ENCODE assay signal across 8 cellular contexts in the genomic region with DNA sequence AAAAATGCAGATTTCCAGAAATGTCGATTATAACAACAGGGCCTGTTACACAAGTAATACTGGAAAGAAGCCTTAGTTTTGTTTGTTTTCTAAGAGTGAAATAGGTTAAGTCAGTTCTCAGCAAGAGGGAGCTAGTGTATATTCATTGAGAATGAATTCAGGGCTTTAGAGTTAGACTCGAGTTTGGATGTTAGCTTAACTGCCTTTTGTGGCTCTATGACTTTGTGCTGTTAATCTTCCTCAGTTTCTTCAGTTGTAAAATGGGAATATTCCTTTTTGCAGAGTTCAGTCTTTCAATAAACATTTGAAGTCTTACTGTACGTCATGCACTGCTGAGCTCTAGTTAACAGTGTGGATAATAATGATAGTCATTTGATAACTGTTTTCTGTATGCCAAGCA. TPM values are rescaled to one million over a fixed set of nuclear protein-coding genes. Genes with fewer than 3 reads are reported as not detected.
A peak's percentile ranks its signal among the peaks of the same experiment; 100 is the strongest.
DNase-seq lines count a peak whose midpoint lies in the region; ATAC-seq and TF ChIP-seq lines count a peak whose summit lies in the region.

No MANE protein-coding gene starts in this region.

- H3K36me3 ChIP-seq in iPS-18a (ENCODE audit: control insufficient read depth, low read depth, low read length) = no peaks in the 10 kb centered on the region

- no peaks in the 10 kb centered on the region for H3K27me3 Mint-ChIP-seq in H9 (ENCODE audit: low read depth)
- H3K27me3 Mint-ChIP-seq in activated CD8-positive, alpha-beta T cell treated with anti-CD3 and anti-CD28 coated beads for 36 hours = no peaks in the 10 kb centered on the region

- no peak overlapping the region for H2BK15ac ChIP-seq in H9 (ENCODE audit: low read depth, low read length)

- H3K9me3 ChIP-seq in H9 (ENCODE audit: control insufficient read depth, low read depth, low read length) (no peaks in the 10 kb centered on the region), iPS-18a (ENCODE audit: control insufficient read depth, low read depth, low read length) (no peaks in the 10 kb centered on the region)

- H3K4ac ChIP-seq in H9 (ENCODE audit: low read depth, low read length) = no peak overlapping the region

- H3K27ac Mint-ChIP-seq in H9 = peak overlapping the region; percentile 93 to 98 (median 95); a peak in 6 of 7 replicates
- peak overlapping the region; percentile 97 for H3K27ac Mint-ChIP-seq in activated CD8-positive, alpha-beta T cell treated with anti-CD3 and anti-CD28 coated beads for 36 hours
- peak overlapping the region; percentile 94 for H3K27ac Mint-ChIP-seq in stimulated activated effector memory CD8-positive, alpha-beta T cell treated with anti-CD3 and anti-CD28 coated beads, Interleukin-12 subunit alpha, Interleukin-12 subunit beta, amount 100 ng/mL, for 72 hours

- H2BK12ac ChIP-seq in H9 (ENCODE audit: insufficient read length, low read depth, low read length) = no peak overlapping the region

- no peak overlapping the region for H2BK20ac ChIP-seq in H9 (ENCODE audit: low read depth, low read length, poor library complexity, severe bottlenecking)

- H3K27ac ChIP-seq in H9 (ENCODE audit: insufficient read length, low read depth, low read length) = peak overlapping the region; percentile 47
- H3K27ac ChIP-seq in iPS-18a (ENCODE audit: low read length) = peak overlapping the region; percentile 85

- H3K27me3 ChIP-seq in H9 (ENCODE audit: insufficient read depth, low read length) = no peaks in the 10 kb centered on the region
- no peaks in the 10 kb centered on the region for H3K27me3 ChIP-seq in iPS-18a (ENCODE audit: control insufficient read depth, insufficient read depth, low read length)

- H3K9me3 Mint-ChIP-seq in H9 = no peaks in the 10 kb centered on the region
- H3K9me3 Mint-ChIP-seq in activated CD8-positive, alpha-beta T cell treated with anti-CD3 and anti-CD28 coated beads for 36 hours = no peaks in the 10 kb centered on the region
- H3K9me3 Mint-ChIP-seq in stimulated activated effector memory CD8-positive, alpha-beta T cell treated with anti-CD3 and anti-CD28 coated beads, Interleukin-12 subunit alpha, Interleukin-12 subunit beta, amount 100 ng/mL, for 72 hours = no peaks in the 10 kb centered on the region

- H4K5ac ChIP-seq in H9 (ENCODE audit: insufficient read length, low read depth, low read length) = no peak overlapping the region

- peaks cover 2 to 23% (median 9%) of the 10 kb centered on the region in 3 experiments; a peak in 5 of 7 replicates for H3K36me3 Mint-ChIP-seq in H9 (ENCODE audit: insufficient read depth in 1 of 3, low read depth in 3 of 3)
- H3K36me3 Mint-ChIP-seq in activated CD8-positive, alpha-beta T cell treated with anti-CD3 and anti-CD28 coated beads for 36 hours (ENCODE audit: low read depth) = peaks cover 56% of the 10 kb centered on the region
- H3K36me3 Mint-ChIP-seq in stimulated activated effector memory CD8-positive, alpha-beta T cell treated with anti-CD3 and anti-CD28 coated beads, Interleukin-12 subunit alpha, Interleukin-12 subunit beta, amount 100 ng/mL, for 72 hours = peaks cover 68% of the 10 kb centered on the region

- no peak overlapping the region for H3K18ac ChIP-seq in H9 (ENCODE audit: insufficient read length, low read depth, low read length)

- DNase-seq in AG09319 (ENCODE audit: extremely low read depth, low read depth) = no peak
- no peak for DNase-seq in H9
- no peak for DNase-seq in activated CD8-positive, alpha-beta T cell treated with anti-CD3 and anti-CD28 coated beads for 36 hours
- no peak for DNase-seq in stimulated activated effector memory CD8-positive, alpha-beta T cell treated with anti-CD3 and anti-CD28 coated beads, Interleukin-12 subunit alpha, Interleukin-12 subunit beta, amount 100 ng/mL, for 72 hours (ENCODE audit: low spot score in 2 of 2)
- no peak for DNase-seq in retina

- H2AFZ ChIP-seq in H9 (ENCODE audit: low read length) = no peak overlapping the region

- no peak overlapping the region for H2AK5ac ChIP-seq in H9 (ENCODE audit: insufficient read length, low read length)

- H3K4me1 Mint-ChIP-seq in H9 = peaks cover 59 to 68% of the 10 kb centered on the region in 2 experiments
- peaks cover 47% of the 10 kb centered on the region for H3K4me1 Mint-ChIP-seq in activated CD8-positive, alpha-beta T cell treated with anti-CD3 and anti-CD28 coated beads for 36 hours (ENCODE audit: low read depth)
- peaks cover 39% of the 10 kb centered on the region for H3K4me1 Mint-ChIP-seq in stimulated activated effector memory CD8-positive, alpha-beta T cell treated with anti-CD3 and anti-CD28 coated beads, Interleukin-12 subunit alpha, Interleukin-12 subunit beta, amount 100 ng/mL, for 72 hours

- H4K91ac ChIP-seq in H9 (ENCODE audit: insufficient read length, low read depth, low read length) = no peak overlapping the region

- no peaks in the 10 kb centered on the region for H4K20me1 ChIP-seq in H9 (ENCODE audit: control insufficient read depth, insufficient read depth, insufficient read length)

- H4K8ac ChIP-seq in H9 (replicated peaks; ENCODE audit: insufficient read length, low read depth, low read length) = no peak overlapping the region

- H3K23me2 ChIP-seq in H9 (ENCODE audit: insufficient read length, low read depth, low read length, poor library complexity, severe bottlenecking) = peaks cover 9% of the 10 kb centered on the region

- H3K4me3 ChIP-seq in iPS-18a (ENCODE audit: low read length) = peak overlapping the region; percentile 94

- intact Hi-C loops in activated CD8-positive, alpha-beta T cell treated with anti-CD3 and anti-CD28 coated beads for 36 hours (cut with micrococcal nuclease) = loop anchor here (1.0 to 5.0 kb wide), 2 partner anchors 12 to 34 kb away; partner anchors contain the start of gene ANKRD12

- H3K4me1 ChIP-seq in H9 (ENCODE audit: insufficient read depth, low read length) = peaks cover 5% of the 10 kb centered on the region; the same call in 1 of the 2 replicates
- peaks cover 41% of the 10 kb centered on the region for H3K4me1 ChIP-seq in iPS-18a (ENCODE audit: control insufficient read depth, low read depth, low read length)

- no peak for ATAC-seq in activated CD8-positive, alpha-beta T cell treated with anti-CD3 and anti-CD28 coated beads for 36 hours
- ATAC-seq in stimulated activated effector memory CD8-positive, alpha-beta T cell treated with anti-CD3 and anti-CD28 coated beads, Interleukin-12 subunit alpha, Interleukin-12 subunit beta, amount 100 ng/mL, for 72 hours = no peak
- ATAC-seq in esophagus mucosa (no peak), GM21367 (IDR thresholded peaks at IDR 0.05; ENCODE audit: unreplicated experiment) (no peak)

- TF ChIP-seq CTCF in AG09319 (IDR thresholded peaks at IDR 0.05; ENCODE audit: low read depth, low read length) (peak; percentile 4), H9 (conservative IDR thresholded peaks at IDR 0.05) (no peak)
- no peak for TF ChIP-seq CTCF in activated CD8-positive, alpha-beta T cell treated with anti-CD3 and anti-CD28 coated beads for 36 hours (IDR thresholded peaks at IDR 0.05)

- no peak overlapping the region for H3T11ph ChIP-seq in H9 (ENCODE audit: low read length)

- H3K4me2 ChIP-seq in H9 (ENCODE audit: insufficient read depth, insufficient read length, low read length) = peak overlapping the region; percentile 98

- H3K4me3 Mint-ChIP-seq in H9 = peak overlapping the region; percentile 87 to 94
- peak overlapping the region; percentile 86 for H3K4me3 Mint-ChIP-seq in activated CD8-positive, alpha-beta T cell treated with anti-CD3 and anti-CD28 coated beads for 36 hours
- peak overlapping the region; percentile 81 for H3K4me3 Mint-ChIP-seq in stimulated activated effector memory CD8-positive, alpha-beta T cell treated with anti-CD3 and anti-CD28 coated beads, Interleukin-12 subunit alpha, Interleukin-12 subunit beta, amount 100 ng/mL, for 72 hours

- CTCF ChIA-PET in activated CD8-positive, alpha-beta T cell treated with anti-CD3 and anti-CD28 coated beads for 36 hours (lab: Charles Lee) = interaction anchor here (0.7 to 4.6 kb wide), 8 partner anchors 11 to 44 kb away, joined by 3 to 27 read pairs (median 5); no protein-coding TSS in a partner anchor

- peaks cover 46% of the 10 kb centered on the region for H3K79me2 ChIP-seq in H9 (ENCODE audit: insufficient read depth, low read length)

- POLR2A ChIA-PET in activated CD8-positive, alpha-beta T cell treated with anti-CD3 and anti-CD28 coated beads for 36 hours (lab: Charles Lee) = interaction anchor here (0.5 to 8.2 kb wide), 10 partner anchors 9 to 159 kb away, joined by 3 to 155 read pairs (median 8); partner anchors contain the start of gene ANKRD12

- H3K9ac ChIP-seq in H9 (ENCODE audit: extremely low read depth, insufficient read length, low read length) (peak overlapping the region; percentile 99), iPS-18a (ENCODE audit: low read length) (peak overlapping the region; percentile 91)

- H3K23ac ChIP-seq in H9 (ENCODE audit: insufficient read length, low read depth, low read length) = no peak overlapping the region

- H3K14ac ChIP-seq in H9 (ENCODE audit: insufficient read depth, low read length) = no peak overlapping the region

- H3K56ac ChIP-seq in H9 (ENCODE audit: insufficient read length, low read depth, low read length) = no peak overlapping the region

- no peak overlapping the region for H2BK5ac ChIP-seq in H9 (ENCODE audit: insufficient read length, low read length)

- no CpG with 5 or more reads among the region's 3 CpGs for WGBS in H9 (ENCODE audit: extremely low coverage, insufficient read length, low lambda C conversion rate)

- H2BK120ac ChIP-seq in H9 (ENCODE audit: low read depth, low read length, poor library complexity, severe bottlenecking) = no peak overlapping the region

- H3K79me1 ChIP-seq in H9 (ENCODE audit: insufficient read depth, low read depth, low read length, poor library complexity, severe bottlenecking) = no peaks in the 10 kb centered on the region

RNA-seq across cellular contexts. Expression of gene NDUFV2, which starts 1.0 kb away (rescaled TPM):
- 206 and 207 TPM in 2 replicates for total RNA-seq in H9 (2021)
- total RNA-seq in activated CD8-positive, alpha-beta T cell treated with anti-CD3 and anti-CD28 coated beads for 36 hours = 100 to 1,000 TPM; 324 to 332 TPM
- total RNA-seq in esophagus mucosa = 156 TPM

RNA-seq across cellular contexts. Expression of gene ANKRD12, which starts 33.1 kb away (rescaled TPM):
- total RNA-seq in H9 (2021) (36.0 and 38.9 TPM in 2 replicates), esophagus mucosa (30.8 TPM)
- 10 to 100 TPM; 62.5 to 68.4 TPM for total RNA-seq in activated CD8-positive, alpha-beta T cell treated with anti-CD3 and anti-CD28 coated beads for 36 hours
